ENCODE assay signal across 8 cellular contexts in genomic region chr7:121872831-121873764, GRCh38. TPM values are rescaled to one million over a fixed set of nuclear protein-coding genes. Genes with fewer than 3 reads are reported as not detected.
A peak's percentile ranks its signal among the peaks of the same experiment; 100 is the strongest.
DNase-seq lines count a peak whose midpoint lies in the region; ATAC-seq and TF ChIP-seq lines count a peak whose summit lies in the region.

Gene PTPRZ1, plus strand, starts transcription at chr7:121873161. Its CDS starts 339 bp downstream, at chr7:121873500.

- no peaks in the 10 kb centered on the region for H3K36me3 ChIP-seq in ACC112 (ENCODE audit: insufficient read depth, low read length)

- H2AFZ ChIP-seq in ACC112 (ENCODE audit: low read length, unreplicated experiment) = peak within 1 kb of the TSS; percentile 66

- no peaks in the 10 kb centered on the region for H3K79me2 ChIP-seq in ACC112 (ENCODE audit: control insufficient read depth, insufficient read depth, low read length, unreplicated experiment)

- no peaks in the 10 kb centered on the region for H3K36me3 Mint-ChIP-seq in natural killer cell

- TF ChIP-seq CTCF in fibroblast of pulmonary artery (IDR thresholded peaks at IDR 0.05; ENCODE audit: low read length, missing control alignments) (no peak), natural killer cell (IDR thresholded peaks at IDR 0.05) (no peak)

- DNase-seq in SK-N-DZ (ENCODE audit: low spot score) (peak; percentile 25), fibroblast of pulmonary artery (ENCODE audit: low read depth) (peak; percentile 18), natural killer cell (no peak), NCI-H128 (lab: John Stamatoyannopoulos, UW; ENCODE audit: unreplicated experiment) (no peak)

- ATAC-seq in GM19467 (IDR thresholded peaks at IDR 0.05; ENCODE audit: unreplicated experiment) (peak; percentile 48), natural killer cell (no peak), GM19395 (IDR thresholded peaks at IDR 0.05; ENCODE audit: unreplicated experiment) (no peak), GM19455 (IDR thresholded peaks at IDR 0.05; ENCODE audit: unreplicated experiment) (no peak)

- no peaks in the 10 kb centered on the region for H3K4me1 ChIP-seq in ACC112 (ENCODE audit: control insufficient read depth, insufficient read depth, low read length, unreplicated experiment)

- intact Hi-C loops in natural killer cell (cut with micrococcal nuclease) = no loop called here

- peaks cover 23 to 48% of the 10 kb centered on the region in 2 donors for H3K27me3 Mint-ChIP-seq in natural killer cell (ENCODE audit: low read depth in 2 of 2)

- H3K9me3 Mint-ChIP-seq in natural killer cell = peaks cover 4 to 5% of the 10 kb centered on the region in 2 donors

- no peak within 1 kb of the TSS for H3K27ac Mint-ChIP-seq in natural killer cell

- H3K4me3 ChIP-seq in ACC112 (ENCODE audit: low read depth, low read length) (peak within 1 kb of the TSS; percentile 78), fibroblast of pulmonary artery (replicated peaks; ENCODE audit: low read depth, low read length) (peak within 1 kb of the TSS; percentile 61)

- peaks cover 0 to 6% of the 10 kb centered on the region in 2 donors for H3K4me1 Mint-ChIP-seq in natural killer cell

- H3K4me3 Mint-ChIP-seq in natural killer cell = peak within 1 kb of the TSS; percentile 42

- peaks cover 83% of the 10 kb centered on the region for H3K27me3 ChIP-seq in ACC112 (ENCODE audit: insufficient read depth, low read length)

- H3K27ac ChIP-seq in ACC112 (ENCODE audit: low read depth, low read length) = no peak within 1 kb of the TSS

RNA-seq across cellular contexts. Expression of gene PTPRZ1, which starts in this region (rescaled TPM):
- polyA plus RNA-seq in SK-N-DZ (2014; cell fraction: cytosol; rRNA removed) = not detected in 2 replicates
- 0.02 TPM in 1 of 2 replicates, not detected in the other for polyA plus RNA-seq in SK-N-DZ (2014; cell fraction: nucleus; rRNA removed)
- total RNA-seq in natural killer cell = not detected

Comparison
In these comparisons a context has a peak if more than half of its experiments do, and no peak if none do; other contexts are left out.
1. DNase-seq: peak in SK-N-DZ (single experiment) and fibroblast of pulmonary artery (single experiment); none in natural killer cell (single experiment) and NCI-H128 (single experiment).